In genomic region chr4:5720157-5720850, GRCh38 we compare ENCODE assay signal across 1 cellular context.
TF ChIP-seq lines count a peak whose summit lies in the region.

No MANE protein-coding gene starts in this region.

TF ChIP-seq in HepG2, 621 proteins besides CTCF, POLR2A, EP300 and RAD21:
- TF ChIP-seq LBX2 (CRISPR knock-in tag; IDR thresholded peaks at IDR 0.05; ENCODE audit: borderline replicate concordance) (no peak), ZNF629 (CRISPR knock-in tag; conservative IDR thresholded peaks at IDR 0.05) (peak; percentile 70)
